9 cellular contexts compared by ENCODE assay signal in genomic region chr17:56596741-56597494, GRCh38. TPM values are rescaled to one million over a fixed set of nuclear protein-coding genes. Genes with fewer than 3 reads are reported as not detected.
DNase-seq lines count a peak whose midpoint lies in the region; ATAC-seq and TF ChIP-seq lines count a peak whose summit lies in the region.
"Had no signal": no experiment of that assay in that cellular context is flagged by ENCODE, and none has a peak within 500 bp of the region (broad histone marks: within the 10 kb centered on the region; RNA-seq: fewer than 3 reads in every experiment).

No MANE protein-coding gene starts in this region.

- peaks cover 19% of the 10 kb centered on the region for H3K27me3 Mint-ChIP-seq in activated naive CD8-positive, alpha-beta T cell treated with anti-CD3 and anti-CD28 coated beads, Interleukin-2, amount 50 U/mL, for 24 hours

- in situ Hi-C loops in HAP-1 (cut with MboI; ENCODE audit: low sequenced_read_pairs) = loop anchor here (10.0 to 25.0 kb wide), 2 partner anchors 118 to 340 kb away; no protein-coding TSS in a partner anchor

- H3K9me3 ChIP-seq in A673 (ENCODE audit: low read depth, low read length, poor library complexity, severe bottlenecking) = no peaks in the 10 kb centered on the region
- H3K9me3 ChIP-seq in HAP-1 = no peaks in the 10 kb centered on the region
- no peaks in the 10 kb centered on the region for H3K9me3 ChIP-seq in mononuclear cell (ENCODE audit: low read depth, low read length)

- no peak for TF ChIP-seq CTCF in A673 (conservative IDR thresholded peaks at IDR 0.05; ENCODE audit: low read depth, low read length)

- H3K27ac Mint-ChIP-seq in activated naive CD8-positive, alpha-beta T cell treated with anti-CD3 and anti-CD28 coated beads, Interleukin-2, amount 50 U/mL, for 24 hours = peak overlapping the region; percentile 83

- H3K4me1 ChIP-seq in A673 (ENCODE audit: insufficient read depth, low read length, poor library complexity, severe bottlenecking) (peaks cover 27% of the 10 kb centered on the region), HAP-1 (peaks cover 35% of the 10 kb centered on the region), mononuclear cell (ENCODE audit: insufficient read depth, low read length) (peaks cover 57% of the 10 kb centered on the region)

- H3K36me3 Mint-ChIP-seq in activated naive CD8-positive, alpha-beta T cell treated with anti-CD3 and anti-CD28 coated beads, Interleukin-2, amount 50 U/mL, for 24 hours (ENCODE audit: low read depth) = no peaks in the 10 kb centered on the region

- H3K27me3 ChIP-seq in A673 (replicated peaks; ENCODE audit: insufficient read depth, low read depth, low read length, poor library complexity) = peaks cover 46% of the 10 kb centered on the region
- no peaks in the 10 kb centered on the region for H3K27me3 ChIP-seq in HAP-1 (ENCODE audit: low read depth)
- peaks cover 44% of the 10 kb centered on the region for H3K27me3 ChIP-seq in mononuclear cell (ENCODE audit: insufficient read depth, low read length)

- intact Hi-C loops in A673 (cut with micrococcal nuclease; ENCODE audit: unreplicated experiment) = no loop called here

- H3K4me3 Mint-ChIP-seq in activated naive CD8-positive, alpha-beta T cell treated with anti-CD3 and anti-CD28 coated beads, Interleukin-2, amount 50 U/mL, for 24 hours = peak overlapping the region; percentile 76

- H3K4me3 ChIP-seq in A673 (ENCODE audit: low read depth, low read length, poor library complexity, severe bottlenecking) = peak overlapping the region; percentile 46
- peak overlapping the region; percentile 23 for H3K4me3 ChIP-seq in HAP-1
- peak overlapping the region; percentile 8 for H3K4me3 ChIP-seq in mononuclear cell (ENCODE audit: low read length)

- CTCF ChIA-PET in A673 (lab: Charles Lee) = no interaction called here

- no TSS peak for BruUV-seq in A673 (replicated peaks; lab: Mats Ljungman, UMichigan)

- H3K36me3 ChIP-seq in A673 (ENCODE audit: insufficient read depth, low read length, poor library complexity, severe bottlenecking) (no peaks in the 10 kb centered on the region), HAP-1 (replicated peaks) (no peaks in the 10 kb centered on the region)

- DNase-seq in A673 (ENCODE audit: low spot score) (peak; percentile 37), HAP-1 (ENCODE audit: low spot score in 2 of 2) (peak; percentile 88), NCI-H1105 (lab: John Stamatoyannopoulos, UW) (no peak), NCI-H2081 treated with DMSO at 0.1 percent for 48 hours (lab: John Stamatoyannopoulos, UW) (no peak), NCI-H187 (lab: John Stamatoyannopoulos, UW) (no peak)
- no peak for DNase-seq in activated naive CD8-positive, alpha-beta T cell treated with anti-CD3 and anti-CD28 coated beads, Interleukin-2, amount 50 U/mL, for 24 hours
- DNase-seq: NCI-H2029 treated with DMSO at 0.1 percent for 48 hours had no signal

- no peaks in the 10 kb centered on the region for H3K9me3 Mint-ChIP-seq in activated naive CD8-positive, alpha-beta T cell treated with anti-CD3 and anti-CD28 coated beads, Interleukin-2, amount 50 U/mL, for 24 hours

- H3K27ac ChIP-seq in A673 (ENCODE audit: low read depth, low read length, poor library complexity, severe bottlenecking) = no peak overlapping the region

- POLR2A ChIA-PET in A673 (lab: Charles Lee; ENCODE audit: low non-redundant PET) = no interaction called here

- H3K4me1 Mint-ChIP-seq in activated naive CD8-positive, alpha-beta T cell treated with anti-CD3 and anti-CD28 coated beads, Interleukin-2, amount 50 U/mL, for 24 hours = peaks cover 49% of the 10 kb centered on the region

- ATAC-seq in activated naive CD8-positive, alpha-beta T cell treated with anti-CD3 and anti-CD28 coated beads, Interleukin-2, amount 50 U/mL, for 24 hours = no peak
- no peak for ATAC-seq in GM21619 (IDR thresholded peaks at IDR 0.05; ENCODE audit: unreplicated experiment)

RNA-seq across cellular contexts. Expression of gene NOG, which starts 3.4 kb away (rescaled TPM):
- total RNA-seq in A673 (2021) = 0.15 TPM in 1 of 2 replicates, not detected in the other
- 12.0 TPM for total RNA-seq in mononuclear cell

Comparison
In these comparisons a context has a peak if more than half of its experiments do, and no peak if none do; other contexts are left out.
1. DNase-seq: peak in A673 (single experiment) and HAP-1 (2 of 2); none in activated naive CD8-positive, alpha-beta T cell treated with anti-CD3 and anti-CD28 coated beads, Interleukin-2, amount 50 U/mL, for 24 hours (single experiment), NCI-H1105 (single experiment), NCI-H2081 treated with DMSO at 0.1 percent for 48 hours (single experiment) and NCI-H187 (0 of 2).
2. RNA of gene NOG, which starts 3.4 kb away (total RNA-seq): 12.0 TPM in mononuclear cell (single experiment); 0.15 TPM in A673; every median in the first group is over 10 times any median in the second.
3. Peak in every context shown above with its lines, with median percentiles within 50 percentile points of each other: H3K4me3 ChIP-seq.